8 cellular contexts compared by ENCODE assay signal in genomic region chr1:205523891-205524793, GRCh38. TPM values are rescaled to one million over a fixed set of nuclear protein-coding genes. Genes with fewer than 3 reads are reported as not detected.
A peak's percentile ranks its signal among the peaks of the same experiment; 100 is the strongest.
DNase-seq lines count a peak whose midpoint lies in the region; ATAC-seq, FAIRE-seq and TF ChIP-seq lines count a peak whose summit lies in the region.

No MANE protein-coding gene starts in this region.

- no peaks in the 10 kb centered on the region for H3K36me3 Mint-ChIP-seq in activated T-cell treated with anti-CD3 and anti-CD28 coated beads, Interleukin-2, amount 50 U/mL, for 72 hours (ENCODE audit: insufficient read depth in 2 of 2)
- no peaks in the 10 kb centered on the region for H3K36me3 Mint-ChIP-seq in neural progenitor cell

- no peak overlapping the region for H2AFZ ChIP-seq in neural progenitor cell (replicated peaks)

- H3K9me3 ChIP-seq in neural progenitor cell (ENCODE audit: low read depth) = no peaks in the 10 kb centered on the region

- no peaks in the 10 kb centered on the region for H3K27me3 Mint-ChIP-seq in activated T-cell treated with anti-CD3 and anti-CD28 coated beads, Interleukin-2, amount 50 U/mL, for 72 hours (ENCODE audit: low read depth)
- H3K27me3 Mint-ChIP-seq in neural progenitor cell (ENCODE audit: insufficient read depth, low read depth) = peaks cover 16% of the 10 kb centered on the region

- no peaks in the 10 kb centered on the region for H3K79me2 ChIP-seq in neural progenitor cell (ENCODE audit: low read depth)

- H3K4me1 Mint-ChIP-seq in activated T-cell treated with anti-CD3 and anti-CD28 coated beads, Interleukin-2, amount 50 U/mL, for 72 hours (ENCODE audit: low read depth) = no peaks in the 10 kb centered on the region
- peaks cover 33% of the 10 kb centered on the region for H3K4me1 Mint-ChIP-seq in neural progenitor cell

- H3K27ac Mint-ChIP-seq in activated T-cell treated with anti-CD3 and anti-CD28 coated beads, Interleukin-2, amount 50 U/mL, for 72 hours = no peak overlapping the region
- H3K27ac Mint-ChIP-seq in neural progenitor cell = peak overlapping the region; percentile 87

- peak; percentile 73 for TF ChIP-seq CTCF in fibroblast of mammary gland (conservative IDR thresholded peaks at IDR 0.05; ENCODE audit: control insufficient read depth, insufficient read depth, low read depth, low read length)
- peak; percentile 87 for TF ChIP-seq CTCF in neural progenitor cell (IDR thresholded peaks at IDR 0.05)

- H4K20me1 ChIP-seq in neural progenitor cell (ENCODE audit: low read depth) = peaks cover 25% of the 10 kb centered on the region

- no peak overlapping the region for H3K27ac ChIP-seq in neural progenitor cell
- peak overlapping the region; percentile 96 for H3K27ac ChIP-seq in substantia nigra (ENCODE audit: low read depth, low read length, poor library complexity, severe bottlenecking)

- no peaks in the 10 kb centered on the region for H3K36me3 ChIP-seq in neural progenitor cell

- FAIRE-seq in RCC 7860 (lab: Jason Lieb, UNC) = no peak

- H3K4me1 ChIP-seq in neural progenitor cell = peaks cover 5% of the 10 kb centered on the region

- no peak overlapping the region for H3K4me2 ChIP-seq in neural progenitor cell

- H3K27me3 ChIP-seq in neural progenitor cell = no peaks in the 10 kb centered on the region

- no peaks in the 10 kb centered on the region for H3K9me3 Mint-ChIP-seq in activated T-cell treated with anti-CD3 and anti-CD28 coated beads, Interleukin-2, amount 50 U/mL, for 72 hours
- H3K9me3 Mint-ChIP-seq in neural progenitor cell = no peaks in the 10 kb centered on the region

- H3K4me3 ChIP-seq in fibroblast of mammary gland (ENCODE audit: control insufficient read depth, low read depth, low read length) = no peak overlapping the region
- H3K4me3 ChIP-seq in neural progenitor cell = no peak overlapping the region

- DNase-seq in DMS153 treated with DMSO at 0.1 percent for 48 hours (lab: John Stamatoyannopoulos, UW; ENCODE audit: unreplicated experiment) (peak; percentile 81), Kasumi-1 (lab: John Stamatoyannopoulos, UW) (peak; percentile 62 to 85), RCC 7860 (ENCODE audit: low spot score) (peak; percentile 48), fibroblast of mammary gland (ENCODE audit: low read depth) (peak; percentile 62), neural progenitor cell (ENCODE audit: low spot score) (peak; percentile 87), substantia nigra (lab: John Stamatoyannopoulos, UW) (peak; percentile 35 to 88 (median 72))
- DNase-seq in activated T-cell treated with anti-CD3 and anti-CD28 coated beads, Interleukin-2, amount 50 U/mL, for 72 hours = peak; percentile 74 to 78

- H3K4me3 Mint-ChIP-seq in activated T-cell treated with anti-CD3 and anti-CD28 coated beads, Interleukin-2, amount 50 U/mL, for 72 hours = no peak overlapping the region
- no peak overlapping the region for H3K4me3 Mint-ChIP-seq in neural progenitor cell

- H3F3A ChIP-seq in neural progenitor cell (ENCODE audit: low read depth) = no peaks in the 10 kb centered on the region

- peak; percentile 53 to 59 for ATAC-seq in activated T-cell treated with anti-CD3 and anti-CD28 coated beads, Interleukin-2, amount 50 U/mL, for 72 hours (replicated peaks in 1 of 2)
- ATAC-seq in GM21723 (IDR thresholded peaks at IDR 0.05; ENCODE audit: unreplicated experiment) = no peak

- H3K9ac ChIP-seq in neural progenitor cell = no peak overlapping the region

RNA-seq across cellular contexts. Expression of gene CDK18, which starts 19.7 kb away (rescaled TPM):
- 1 to 10 TPM; 2.3 to 3.3 TPM for total RNA-seq in activated T-cell treated with anti-CD3 and anti-CD28 coated beads, Interleukin-2, amount 50 U/mL, for 72 hours
- 14.1 and 25.5 TPM in 2 replicates for total RNA-seq in neural progenitor cell (ENCODE audit: low replicate concordance)
